ENCODE assay signal across 8 cellular contexts in genomic region chr17:8125947-8126305, GRCh38. TPM values are rescaled to one million over a fixed set of nuclear protein-coding genes. Genes with fewer than 3 reads are reported as not detected.
A peak's percentile ranks its signal among the peaks of the same experiment; 100 is the strongest.
DNase-seq lines count a peak whose midpoint lies in the region; ATAC-seq, FAIRE-seq and TF ChIP-seq lines count a peak whose summit lies in the region.

No MANE protein-coding gene starts in this region.

- H3K4me1 ChIP-seq in A549 (peaks cover 19% of the 10 kb centered on the region), fibroblast of lung (ENCODE audit: control insufficient read depth, extremely low read depth, insufficient read depth, low read length) (peaks cover 5% of the 10 kb centered on the region), pancreas (peaks cover 10 to 42% (median 20%) of the 10 kb centered on the region in 3 donors)

- H3K9me3 ChIP-seq in A549 (no peaks in the 10 kb centered on the region), fibroblast of lung (ENCODE audit: control insufficient read depth, insufficient read depth, low read depth, low read length) (no peaks in the 10 kb centered on the region), pancreas (no peaks in the 10 kb centered on the region)

- peaks cover 48 to 56% (median 51%) of the 10 kb centered on the region in 3 donors for H3K4me1 Mint-ChIP-seq in T-cell

- H4K20me1 ChIP-seq in fibroblast of lung (ENCODE audit: control insufficient read depth, extremely low read depth, insufficient read depth, low read length): no peaks in the 10 kb centered on the region

- no peaks in the 10 kb centered on the region for H3K36me3 Mint-ChIP-seq in T-cell

- H3K9me3 Mint-ChIP-seq in T-cell: no peaks in the 10 kb centered on the region

- no peaks in the 10 kb centered on the region for H3K36me3 ChIP-seq in fibroblast of lung (ENCODE audit: control insufficient read depth, insufficient read depth, low read length)
- H3K36me3 ChIP-seq in pancreas: no peaks in the 10 kb centered on the region

- H3K27ac ChIP-seq in A549: peak overlapping the region; percentile 73 to 86
- peak overlapping the region; percentile 26 for H3K27ac ChIP-seq in fibroblast of lung (ENCODE audit: insufficient read depth, low read length)
- H3K27ac ChIP-seq in pancreas: peak overlapping the region in 1 of 4 donors; percentile 46

- intact Hi-C loops in pancreas (cut with DNase I): loop anchor here in 1 of 3 donors (5.0 to 10.0 kb wide), 2 partner anchors 36 to 59 kb away; partner anchors contain the start of gene VAMP2

- peak overlapping the region; percentile 82 to 90 for H3K27ac Mint-ChIP-seq in T-cell

- TF ChIP-seq EP300 in A549 (IDR thresholded peaks at IDR 0.05): no peak

- H3K4me2 ChIP-seq in A549 (peak overlapping the region; percentile 95), fibroblast of lung (ENCODE audit: extremely low read depth, insufficient read depth, low read length) (peak overlapping the region; percentile 94)

- H3K9ac ChIP-seq in fibroblast of lung (ENCODE audit: insufficient read depth, low read length): peak overlapping the region; percentile 50

- DNase-seq in A549 (ENCODE audit: low read depth in 1 of 2, low spot score in 1 of 2) (peak in 1 of 2 experiments; percentile 75), GM12864 (ENCODE audit: low read depth) (no peak), T-cell (no peak), fibroblast of lung (ENCODE audit: low read depth in 2 of 2) (peak in 1 of 2 donors; percentile 34), pancreas (peak in 2 of 6 donors; percentile 60 to 84)
- DNase-seq in stimulated activated CD4-positive, alpha-beta T cell treated with anti-CD3 and anti-CD28 coated beads, Interleukin-15, amount 100 ng/mL, for 24 hours: no peak

- peaks cover 8 to 36% of the 10 kb centered on the region in 2 donors for H3K27me3 Mint-ChIP-seq in T-cell

- H3K79me2 ChIP-seq in fibroblast of lung (ENCODE audit: control insufficient read depth, insufficient read depth, low read length): no peaks in the 10 kb centered on the region

- H2AFZ ChIP-seq in fibroblast of lung (ENCODE audit: low read length): peak overlapping the region; percentile 94

- POLR2A ChIA-PET in A549 (lab: Yijun Ruan, JAX): interaction anchor here (0.7 to 2.1 kb wide), 7 partner anchors 12 to 237 kb away, joined by 5 to 14 read pairs (median 8); partner anchors contain the start of gene BORCS6
- POLR2A ChIA-PET in T-cell (lab: Charles Lee): interaction anchor here in 1 of 2 donors (0.7 to 1.1 kb wide), 2 partner anchors 169 to 497 kb away, joined by 3 to 6 read pairs; partner anchors contain the start of gene SLC25A35

- under 1% methylated on average over 19 of the region's 19 CpGs for WGBS in A549 (ENCODE audit: missing lambda C conversion rate)
- 1% methylated on average over 18 to 19 of the region's 19 CpGs for WGBS in pancreas, 2 donors

- TF ChIP-seq RAD21 in A549 (conservative IDR thresholded peaks at IDR 0.05 in 1 of 2, IDR thresholded peaks at IDR 0.05 in 1 of 2): no peak

- H3K4me3 Mint-ChIP-seq in T-cell: peak overlapping the region; percentile 77 to 91 (median 86)

- TF ChIP-seq POLR2A in A549 (IDR thresholded peaks at IDR 0.05; ENCODE audit: low read length): no peak

- CTCF ChIA-PET in A549 (lab: Yijun Ruan, JAX) (interaction anchor here (1.8 to 26.5 kb wide), 4 partner anchors 13 to 96 kb away, joined by 6 to 601 read pairs (median 44); partner anchors contain the start of genes PER1 and VAMP2), T-cell (lab: Charles Lee) (no interaction called here)

- ATAC-seq in A549 (peak in 1 of 2 experiments; percentile 2; a peak in 3 of 6 replicates), T-cell (replicated peaks in 1 of 4) (peak in 3 of 4 experiments; percentile 1 to 8 (median 6)), pancreas (peak in 2 of 4 donors; percentile 1 to 3), HG02678 (IDR thresholded peaks at IDR 0.05; ENCODE audit: unreplicated experiment) (no peak), GM18519 (IDR thresholded peaks at IDR 0.05; ENCODE audit: low FRiP score, unreplicated experiment) (no peak)

- H3K27me3 ChIP-seq in fibroblast of lung (ENCODE audit: control insufficient read depth, insufficient read depth, low read length) (no peaks in the 10 kb centered on the region), pancreas (peaks cover 0 to 6% (median 0%) of the 10 kb centered on the region in 4 donors)

- FAIRE-seq in A549 (lab: Jason Lieb, UNC) (no peak), pancreas (lab: Jason Lieb, UNC) (no peak)

- TF ChIP-seq CTCF in A549 (IDR thresholded peaks at IDR 0.05) (no peak), GM12864 (IDR thresholded peaks at IDR 0.05; ENCODE audit: low read depth, low read length, missing control alignments) (no peak), fibroblast of lung (conservative IDR thresholded peaks at IDR 0.05 in 1 of 2, IDR thresholded peaks at IDR 0.05 in 1 of 2; ENCODE audit: low read depth in 1 of 2, low read length in 2 of 2) (no peak), pancreas (IDR thresholded peaks at IDR 0.05) (no peak)

- H3K4me3 ChIP-seq in A549: peak overlapping the region; percentile 56
- peak overlapping the region; percentile 82 for H3K4me3 ChIP-seq in GM12864 (ENCODE audit: low read depth, low read length)
- H3K4me3 ChIP-seq in fibroblast of lung (replicated peaks in 1 of 4; ENCODE audit: control extremely low read depth in 1 of 4, insufficient read depth in 1 of 4, low read depth in 3 of 4, low read length in 4 of 4): peak overlapping the region; percentile 62 to 90 (median 78)
- peak overlapping the region; percentile 40 to 65 (median 53) for H3K4me3 ChIP-seq in pancreas

TF ChIP-seq in A549, 52 proteins besides CTCF, POLR2A, EP300 and RAD21 (continues in another document):
- no peak for TF ChIP-seq RARB (CRISPR knock-in tag; IDR thresholded peaks at IDR 0.05)

RNA-seq across cellular contexts. Expression of gene HES7, which starts 2.0 kb away (rescaled TPM):
- polyA plus RNA-seq in A549 (2011; rRNA removed) (0.56 and 0.58 TPM in 2 replicates), A549 (2017; fragmentation: RNase III; extraction: RNeasy Plus Mini Kit Qiagen cat#74134 plus additional on column Dnase treatment) (0.67 to 1.4 TPM (median 0.72 TPM) in 3 replicates), fibroblast of lung (not detected in 2 replicates), pancreas (under 1 TPM; 0.08 to 0.16 TPM)
- 1.9 and 2.5 TPM in 2 replicates for polyA plus RNA-seq in A549 (2012; cell fraction: cytosol; rRNA removed)
- polyA plus RNA-seq in A549 (2012; cell fraction: nucleus; rRNA removed): 5.0 and 10.2 TPM in 2 replicates
- 0.24 and 0.50 TPM in 2 replicates for polyA minus RNA-seq in A549 (2011; rRNA and poly(A)+ RNA removed)
- total RNA-seq in T-cell (1 to 10 TPM in 1 of 5 donors, under 1 TPM in 2, not detected in 2; 0.16 to 1.6 (median 0.23) TPM), fibroblast of lung (under 0.01 TPM in 1 of 2 replicates, not detected in the other), pancreas (not detected)
- polyA plus RNA-seq in fibroblast of lung (2012): not detected in 2 replicates
- polyA minus RNA-seq in fibroblast of lung (ENCODE audit: low replicate concordance): not detected in 2 replicates

RNA-seq across cellular contexts. Expression of gene ALOXE3, which starts 7.6 kb away (rescaled TPM):
- polyA plus RNA-seq in A549 (2011; rRNA removed) (0.35 and 0.58 TPM in 2 replicates), A549 (2017; fragmentation: RNase III; extraction: RNeasy Plus Mini Kit Qiagen cat#74134 plus additional on column Dnase treatment) (0.40 to 0.51 TPM (median 0.46 TPM) in 3 replicates), fibroblast of lung (0.01 and 0.03 TPM in 2 replicates), pancreas (under 1 TPM in 1 of 2 donors, not detected in 1; 0.35 TPM)
- 0.50 and 0.57 TPM in 2 replicates for polyA plus RNA-seq in A549 (2012; cell fraction: cytosol; rRNA removed)
- polyA plus RNA-seq in A549 (2012; cell fraction: nucleus; rRNA removed): 1.5 TPM in 2 replicates
- 0.63 and 0.74 TPM in 2 replicates for polyA minus RNA-seq in A549 (2011; rRNA and poly(A)+ RNA removed)
- total RNA-seq in T-cell (1 to 10 TPM in 1 of 5 donors, under 1 TPM in 3, not detected in 1; 0.13 to 1.2 (median 0.19) TPM), fibroblast of lung (not detected in 2 replicates), pancreas (not detected)
- not detected in 2 replicates for polyA plus RNA-seq in fibroblast of lung (2012)
- not detected in 2 replicates for polyA minus RNA-seq in fibroblast of lung (ENCODE audit: low replicate concordance)

RNA-seq across cellular contexts. Expression of gene PER1, which starts 26.3 kb away (rescaled TPM):
- polyA plus RNA-seq in A549 (2011; rRNA removed) (5.5 and 5.6 TPM in 2 replicates), A549 (2017; fragmentation: RNase III; extraction: RNeasy Plus Mini Kit Qiagen cat#74134 plus additional on column Dnase treatment) (6.8 to 8.7 TPM (median 8.4 TPM) in 3 replicates), fibroblast of lung (2.5 and 4.1 TPM in 2 replicates), pancreas (100 to 1,000 TPM; 107 to 158 TPM)
- 7.4 and 10.9 TPM in 2 replicates for polyA plus RNA-seq in A549 (2012; cell fraction: cytosol; rRNA removed)
- polyA plus RNA-seq in A549 (2012; cell fraction: nucleus; rRNA removed): 53.8 and 57.6 TPM in 2 replicates
- polyA minus RNA-seq in A549 (2011; rRNA and poly(A)+ RNA removed): 13.7 and 34.7 TPM in 2 replicates
- total RNA-seq in T-cell (1,000 to 10,000 TPM in 2 of 5 donors, 10 to 100 TPM in 3; 62.6 to 1,675 (median 82.4) TPM), fibroblast of lung (3.1 and 6.9 TPM in 2 replicates), pancreas (100 to 1,000 TPM in 2 of 6 donors, 10 to 100 TPM in 4; 17.5 to 105 (median 67.6) TPM)
- 4.9 and 6.7 TPM in 2 replicates for polyA plus RNA-seq in fibroblast of lung (2012)
- polyA minus RNA-seq in fibroblast of lung (ENCODE audit: low replicate concordance): 50.9 and 72.7 TPM in 2 replicates

RNA-seq across cellular contexts. Expression of gene VAMP2, which starts 36.8 kb away (rescaled TPM):
- polyA plus RNA-seq in A549 (2011; rRNA removed): 21.7 and 24.7 TPM in 2 replicates
- polyA plus RNA-seq in A549 (2012; cell fraction: cytosol; rRNA removed): 20.5 and 26.1 TPM in 2 replicates
- polyA plus RNA-seq in A549 (2012; cell fraction: nucleus; rRNA removed): 23.5 and 36.3 TPM in 2 replicates
- polyA plus RNA-seq in A549 (2017; fragmentation: RNase III; extraction: RNeasy Plus Mini Kit Qiagen cat#74134 plus additional on column Dnase treatment): 19.2 to 23.3 TPM (median 19.3 TPM) in 3 replicates
- polyA minus RNA-seq in A549 (2011; rRNA and poly(A)+ RNA removed): 8.5 and 9.5 TPM in 2 replicates
- 100 to 1,000 TPM; 160 to 243 (median 186) TPM for total RNA-seq in T-cell
- total RNA-seq in fibroblast of lung: 3.6 and 8.1 TPM in 2 replicates
- polyA plus RNA-seq in fibroblast of lung: 12.2 and 14.2 TPM in 2 replicates
- 25.6 and 29.3 TPM in 2 replicates for polyA plus RNA-seq in fibroblast of lung (2012)
- 24.1 and 29.9 TPM in 2 replicates for polyA minus RNA-seq in fibroblast of lung (ENCODE audit: low replicate concordance)
- 10 to 100 TPM; 19.5 to 35.7 (median 29.6) TPM for total RNA-seq in pancreas
- 10 to 100 TPM; 29.8 to 82.0 TPM for polyA plus RNA-seq in pancreas

RNA-seq across cellular contexts. Expression of gene ALOX12B, which starts 38.4 kb away (rescaled TPM):
- polyA plus RNA-seq in A549 (2011; rRNA removed): 0.63 and 1.0 TPM in 2 replicates
- 0.59 and 0.84 TPM in 2 replicates for polyA plus RNA-seq in A549 (2012; cell fraction: cytosol; rRNA removed)
- 0.73 and 1.0 TPM in 2 replicates for polyA plus RNA-seq in A549 (2012; cell fraction: nucleus; rRNA removed)
- 1.0 to 1.5 TPM (median 1.3 TPM) in 3 replicates for polyA plus RNA-seq in A549 (2017; fragmentation: RNase III; extraction: RNeasy Plus Mini Kit Qiagen cat#74134 plus additional on column Dnase treatment)
- polyA minus RNA-seq in A549 (2011; rRNA and poly(A)+ RNA removed): 0.87 and 3.0 TPM in 2 replicates
- 1 to 10 TPM in 1 of 5 donors, under 1 TPM in 3, not detected in 1; 0.63 to 1.1 (median 0.81) TPM for total RNA-seq in T-cell
- not detected in 2 replicates for total RNA-seq in fibroblast of lung
- polyA plus RNA-seq in fibroblast of lung: not detected in 2 replicates
- not detected in 2 replicates for polyA plus RNA-seq in fibroblast of lung (2012)
- polyA minus RNA-seq in fibroblast of lung (ENCODE audit: low replicate concordance): not detected in 2 replicates
- total RNA-seq in pancreas: under 1 TPM in 1 of 6 donors, not detected in 5; 0.31 TPM
- polyA plus RNA-seq in pancreas: under 1 TPM in 1 of 2 donors, not detected in 1; 0.16 TPM

Comparison
In these comparisons a context has a peak if more than half of its experiments do, and no peak if none do; other contexts are left out.
1. ATAC-seq: peak in T-cell (3 of 4); none in HG02678 (single experiment) and GM18519 (single experiment).
2. Peak in every context shown above with its lines, with median percentiles within 50 percentile points of each other: H3K4me3 ChIP-seq.